8 cellular contexts compared by ENCODE assay signal in genomic region chr1:83485314-83486019, GRCh38.
DNase-seq lines count a peak whose midpoint lies in the region; ATAC-seq, FAIRE-seq and TF ChIP-seq lines count a peak whose summit lies in the region.
"Not testable (repeated sequence)": the region's sequence is repeated elsewhere in the genome, so short reads cannot be mapped to it uniquely, and the experiment has no call there.

No MANE protein-coding gene starts in this region.

- not testable (repeated sequence) for H3K27me3 ChIP-seq in DOHH2 (ENCODE audit: control insufficient read depth, low read length); astrocyte (ENCODE audit: insufficient read depth, low read length)

- not testable (repeated sequence) for H3K27ac Mint-ChIP-seq in astrocyte (ENCODE audit: unreplicated experiment)

- not testable (repeated sequence) for H2AFZ ChIP-seq in astrocyte (ENCODE audit: low read depth, low read length)

- not testable (repeated sequence) for H3K36me3 ChIP-seq in DOHH2 (ENCODE audit: control insufficient read depth, low read length); astrocyte (ENCODE audit: insufficient read depth, low read length)

- H3K9me2 ChIP-seq in DOHH2 (replicated peaks; ENCODE audit: control insufficient read depth, low read length): not testable (repeated sequence)

- H3K9ac ChIP-seq in astrocyte (ENCODE audit: low read length): not testable (repeated sequence)

- not testable (repeated sequence) for H3K79me2 ChIP-seq in DOHH2 (ENCODE audit: control insufficient read depth, low read length); astrocyte (ENCODE audit: insufficient read depth, low read length)

- H3K9me3 ChIP-seq in DOHH2 (ENCODE audit: control insufficient read depth, insufficient read depth, low read length); astrocyte (ENCODE audit: insufficient read depth, low read depth, low read length): not testable (repeated sequence)

- H3K4me1 ChIP-seq in DOHH2 (ENCODE audit: control insufficient read depth, low read length); astrocyte (ENCODE audit: insufficient read depth, low read length): not testable (repeated sequence)

- not testable (repeated sequence) for H3K4me1 Mint-ChIP-seq in astrocyte (ENCODE audit: low read depth, unreplicated experiment)

- FAIRE-seq in GM19239 (lab: Jason Lieb, UNC): peak; percentile 64
- FAIRE-seq in astrocyte (lab: Jason Lieb, UNC): peak; percentile 52

- H3K9me3 Mint-ChIP-seq in astrocyte (ENCODE audit: unreplicated experiment): not testable (repeated sequence)

- TF ChIP-seq CTCF in DOHH2 (IDR thresholded peaks at IDR 0.05; ENCODE audit: low read depth, low read length, poor library complexity, severe bottlenecking); astrocyte (IDR thresholded peaks at IDR 0.05; ENCODE audit: insufficient read depth, low read depth, low read length): not testable (repeated sequence)

- not testable (repeated sequence) for H3K36me3 Mint-ChIP-seq in astrocyte (ENCODE audit: low read depth, unreplicated experiment)

- peak; percentile 22 for ATAC-seq in GM18517 (IDR thresholded peaks at IDR 0.05; ENCODE audit: unreplicated experiment)
- ATAC-seq in GM21576 (IDR thresholded peaks at IDR 0.05; ENCODE audit: unreplicated experiment): peak; percentile 35
- peak; percentile 23 for ATAC-seq in HG02759 (IDR thresholded peaks at IDR 0.05; ENCODE audit: unreplicated experiment)
- peak; percentile 29 for ATAC-seq in HG03095 (IDR thresholded peaks at IDR 0.05; ENCODE audit: unreplicated experiment)
- peak; percentile 30 for ATAC-seq in HG03439 (IDR thresholded peaks at IDR 0.05; ENCODE audit: unreplicated experiment)

- not testable (repeated sequence) for H3F3A ChIP-seq in DOHH2 (ENCODE audit: control insufficient read depth, insufficient read depth)

- H3K27me3 Mint-ChIP-seq in astrocyte (ENCODE audit: low read depth, unreplicated experiment): not testable (repeated sequence)

- H3K4me3 ChIP-seq in DOHH2 (ENCODE audit: low read length); astrocyte (ENCODE audit: insufficient read depth, low read depth, low read length): not testable (repeated sequence)

- H4K20me1 ChIP-seq in DOHH2 (ENCODE audit: control insufficient read depth, insufficient read depth, low read depth, low read length); astrocyte (ENCODE audit: insufficient read depth, low read length): not testable (repeated sequence)

- not testable (repeated sequence) for H3K4me3 Mint-ChIP-seq in astrocyte (ENCODE audit: unreplicated experiment)

- DNase-seq in GM19239 (ENCODE audit: insufficient read length, low spot score); astrocyte (ENCODE audit: low read depth): not testable (repeated sequence)

- not testable (repeated sequence) for H3K4me2 ChIP-seq in DOHH2 (ENCODE audit: low read length); astrocyte (ENCODE audit: low read length)

- peak overlapping the region; percentile 37; the same call in 1 of the 2 replicates for H3K27ac ChIP-seq in DOHH2 (ENCODE audit: low read depth, low read length)
- not testable (repeated sequence) for H3K27ac ChIP-seq in astrocyte (ENCODE audit: low read depth, low read length)
